Comparison of ENCODE assay signal across 22 cellular contexts in the genomic region with DNA sequence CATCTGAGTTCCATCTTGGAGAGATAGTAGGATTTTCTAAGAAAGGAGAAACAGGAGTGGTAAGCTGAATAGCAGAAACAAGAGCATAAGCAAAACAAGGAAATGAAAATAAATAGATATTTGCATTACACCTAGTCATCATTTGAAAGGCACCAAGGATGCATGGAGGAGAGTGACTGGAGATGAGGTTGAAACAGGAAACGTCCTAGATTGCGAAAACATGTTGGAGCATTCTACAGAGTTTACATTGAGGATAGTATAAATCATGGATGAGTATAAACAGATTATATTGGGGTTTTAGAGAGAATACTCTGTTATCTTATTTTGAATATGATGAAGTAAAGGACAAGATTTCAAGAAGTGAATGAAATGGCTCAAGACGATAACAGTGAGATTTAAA.
DNase-seq lines count a peak whose midpoint lies in the region; ATAC-seq and TF ChIP-seq lines count a peak whose summit lies in the region.
"Had no signal": no experiment of that assay in that cellular context is flagged by ENCODE, and none has a peak within 500 bp of the region (broad histone marks: within the 10 kb centered on the region; RNA-seq: fewer than 3 reads in every experiment).

No MANE protein-coding gene starts in this region.

- no peaks in the 10 kb centered on the region for H3K27me3 ChIP-seq in AG04450 (ENCODE audit: control insufficient read depth, insufficient read depth, low read length)
- no peaks in the 10 kb centered on the region for H3K27me3 ChIP-seq in GM23338 (ENCODE audit: insufficient read depth)
- H3K27me3 ChIP-seq in mesendoderm (ENCODE audit: insufficient read depth, low read length, poor library complexity), result no peaks in the 10 kb centered on the region
- H3K27me3 ChIP-seq: BE2C; BLaER1 treated with 17β-estradiol and CSF1 and Interleukin-3, amounts not matched to agents 10 nM and 100 nM had no signal

- H2BK5ac ChIP-seq in mesendoderm (ENCODE audit: low read length), result no peak overlapping the region

- H3K4me2 ChIP-seq in GM23338 (no peak overlapping the region), mesendoderm (ENCODE audit: low read length) (no peak overlapping the region)

- 0 out of 2 replicates have a peak, but pooled peaks cover 3% of the 10 kb centered on the region for H3K9me2 ChIP-seq in GM23338 (ENCODE audit: insufficient read depth)

- no peak overlapping the region for H3K4me3 ChIP-seq in AG04450 (ENCODE audit: low read depth, low read length)
- H3K4me3 ChIP-seq in choroid plexus epithelial cell (ENCODE audit: low read depth, low read length), result no peak overlapping the region
- no peak overlapping the region for H3K4me3 ChIP-seq in GM23338
- no peak overlapping the region for H3K4me3 ChIP-seq in mesendoderm (ENCODE audit: low read length)
- H3K4me3 ChIP-seq: BLaER1 treated with 17β-estradiol and CSF1 and Interleukin-3, amounts not matched to agents 10 nM and 100 nM; GM12878; GM23248 had no signal

- H3K27ac ChIP-seq in AG04450 (ENCODE audit: low read depth, low read length) (no peak overlapping the region), GM23338 (ENCODE audit: low read depth) (no peak overlapping the region), mesendoderm (ENCODE audit: low read depth, low read length) (no peak overlapping the region)
- H3K27ac ChIP-seq: 22Rv1; BLaER1 treated with 17β-estradiol and CSF1 and Interleukin-3, amounts not matched to agents 10 nM and 100 nM; GM23248 had no signal

- no peak overlapping the region for H4K8ac ChIP-seq in mesendoderm (ENCODE audit: low read depth, low read length)

- no peak overlapping the region for H2BK15ac ChIP-seq in mesendoderm (replicated peaks; ENCODE audit: low read depth)

- no peaks in the 10 kb centered on the region for H3K36me3 ChIP-seq in GM23338 (ENCODE audit: insufficient read depth)
- no peaks in the 10 kb centered on the region for H3K36me3 ChIP-seq in mesendoderm (ENCODE audit: control insufficient read depth, insufficient read depth, low read length)
- H3K36me3 ChIP-seq: BE2C; BLaER1 treated with 17β-estradiol and CSF1 and Interleukin-3, amounts not matched to agents 10 nM and 100 nM had no signal

- no CpG with 5 or more reads among the region's 3 CpGs for WGBS in mesendoderm (ENCODE audit: extremely low coverage, insufficient coverage, low lambda C conversion rate)

- DNase-seq in DMS53 (lab: John Stamatoyannopoulos, UW), result peak; percentile 51
- DNase-seq in DMS53 treated with DMSO at 0.1 percent for 48 hours (lab: John Stamatoyannopoulos, UW; ENCODE audit: unreplicated experiment), result no peak
- DNase-seq in AG04450 (ENCODE audit: low read depth, low spot score), result peak; percentile 6
- DNase-seq in NCI-H226, result peak; percentile 29
- peak; percentile 5 for DNase-seq in choroid plexus epithelial cell (ENCODE audit: low read depth)
- no peak for DNase-seq in GM23338 (ENCODE audit: low spot score)
- DNase-seq in mesendoderm, result no peak
- no peak for DNase-seq in NCI-H1930 (lab: John Stamatoyannopoulos, UW)
- DNase-seq: AML-193; BE2C; CD4-positive, alpha-beta T cell; CD8-positive, alpha-beta memory T cell; DMS79; EL; GDM1; GM23248; H9 had no signal

- H3K9me3 Mint-ChIP-seq in GM23338, result peaks cover 3% of the 10 kb centered on the region; the same call in 2 of the 3 replicates
- H3K9me3 Mint-ChIP-seq: H9 had no signal

- CTCF ChIA-PET in AG04450 (lab: Charles Lee), result no interaction called here

- H3K79me1 ChIP-seq in mesendoderm (ENCODE audit: low read length), result no peaks in the 10 kb centered on the region

- no peaks in the 10 kb centered on the region for H3K27me3 Mint-ChIP-seq in GM23338 (ENCODE audit: insufficient read depth, low read depth, poor library complexity)
- H3K27me3 Mint-ChIP-seq: CD4-positive, alpha-beta T cell; CD8-positive, alpha-beta memory T cell had no signal

- H4K5ac ChIP-seq in mesendoderm (ENCODE audit: low read length), result no peak overlapping the region

- H3F3A ChIP-seq in GM23338 (replicated peaks; ENCODE audit: low read depth), result no peaks in the 10 kb centered on the region

- H3K56ac ChIP-seq in mesendoderm (ENCODE audit: low read length), result no peak overlapping the region

- no peak overlapping the region for H2BK120ac ChIP-seq in mesendoderm (ENCODE audit: low read depth, low read length)

- H3K4me1 ChIP-seq in GM23338 (ENCODE audit: insufficient read depth) (no peaks in the 10 kb centered on the region; the same call in 1 of the 2 replicates), mesendoderm (ENCODE audit: control insufficient read depth, low read depth, low read length) (no peaks in the 10 kb centered on the region)
- H3K4me1 ChIP-seq: BE2C had no signal

- H2AFZ ChIP-seq in GM23338, result no peak overlapping the region
- H2AFZ ChIP-seq: GM23248 had no signal

- H3K27ac Mint-ChIP-seq in GM23338, result no peak overlapping the region
- H3K27ac Mint-ChIP-seq: CD14-positive monocyte; CD4-positive, alpha-beta T cell; CD8-positive, alpha-beta memory T cell; H9 had no signal

- H3K9me3 ChIP-seq in AG04450 (ENCODE audit: control insufficient read depth, insufficient read depth, low read length), result no peaks in the 10 kb centered on the region
- H3K9me3 ChIP-seq: BE2C; BLaER1 treated with 17β-estradiol and CSF1 and Interleukin-3, amounts not matched to agents 10 nM and 100 nM had no signal

- ATAC-seq in GM23338, result no peak
- ATAC-seq: GM12878, HCT116 had no signal

- no peak overlapping the region for H3K9ac ChIP-seq in mesendoderm (ENCODE audit: low read length)
- H3K9ac ChIP-seq: BLaER1 treated with 17β-estradiol and CSF1 and Interleukin-3, amounts not matched to agents 10 nM and 100 nM; GM23248 had no signal

- H4K20me1 ChIP-seq in GM23338 (replicated peaks; ENCODE audit: insufficient read depth), result no peaks in the 10 kb centered on the region
- H4K20me1 ChIP-seq: BLaER1 treated with 17β-estradiol and CSF1 and Interleukin-3, amounts not matched to agents 10 nM and 100 nM had no signal

- no peak overlapping the region for H3K4me3 Mint-ChIP-seq in GM23338
- H3K4me3 Mint-ChIP-seq: CD14-positive monocyte; CD4-positive, alpha-beta T cell; CD8-positive, alpha-beta memory T cell; H9 had no signal

- POLR2A ChIA-PET in AG04450 (lab: Yijun Ruan, JAX), result no interaction called here

- H3K4me1 Mint-ChIP-seq in GM23338, result peaks cover 9% of the 10 kb centered on the region; the same call in 2 of the 3 replicates
- H3K4me1 Mint-ChIP-seq: CD14-positive monocyte; CD8-positive, alpha-beta memory T cell; H9 had no signal

- H2AK5ac ChIP-seq in mesendoderm (ENCODE audit: low read length), result no peak overlapping the region

- no peak overlapping the region for H3K4ac ChIP-seq in mesendoderm (ENCODE audit: low read depth, low read length)

- H3K79me2 ChIP-seq in GM23338 (replicated peaks; ENCODE audit: insufficient read depth), result no peaks in the 10 kb centered on the region
- no peaks in the 10 kb centered on the region for H3K79me2 ChIP-seq in mesendoderm (ENCODE audit: control insufficient read depth, insufficient read depth, low read length)

- TF ChIP-seq CTCF in AG04450 (IDR thresholded peaks at IDR 0.05; ENCODE audit: low read depth, low read length) (no peak), choroid plexus epithelial cell (conservative IDR thresholded peaks at IDR 0.05; ENCODE audit: low read depth, low read length) (no peak), GM23338 (conservative IDR thresholded peaks at IDR 0.05; ENCODE audit: low read depth in 2 of 2) (no peak)

- no peaks in the 10 kb centered on the region; the same call in 2 of the 3 replicates for H3K36me3 Mint-ChIP-seq in GM23338 (ENCODE audit: low read depth)
- H3K36me3 Mint-ChIP-seq: CD14-positive monocyte; CD8-positive, alpha-beta memory T cell had no signal

- H3K18ac ChIP-seq in mesendoderm (ENCODE audit: low read length), result no peak overlapping the region

- no peak overlapping the region for H3K23ac ChIP-seq in mesendoderm (ENCODE audit: low read length)

TF ChIP-seq in GM23338, 12 proteins besides CTCF, POLR2A, EP300 and RAD21 (continues in another document):
- no peak for TF ChIP-seq POLR2AphosphoS5 (IDR thresholded peaks at IDR 0.05; ENCODE audit: low read depth)

Comparison
In these comparisons a context has a peak if more than half of its experiments do, and no peak if none do; other contexts are left out.
1. DNase-seq: peak in DMS53 (single experiment), AG04450 (single experiment), NCI-H226 (single experiment) and choroid plexus epithelial cell (single experiment); none in DMS53 treated with DMSO at 0.1 percent for 48 hours (single experiment), GM23338 (single experiment), mesendoderm (single experiment) and NCI-H1930 (0 of 2).